ENCODE assay signal across 26 cellular contexts in the genomic region with DNA sequence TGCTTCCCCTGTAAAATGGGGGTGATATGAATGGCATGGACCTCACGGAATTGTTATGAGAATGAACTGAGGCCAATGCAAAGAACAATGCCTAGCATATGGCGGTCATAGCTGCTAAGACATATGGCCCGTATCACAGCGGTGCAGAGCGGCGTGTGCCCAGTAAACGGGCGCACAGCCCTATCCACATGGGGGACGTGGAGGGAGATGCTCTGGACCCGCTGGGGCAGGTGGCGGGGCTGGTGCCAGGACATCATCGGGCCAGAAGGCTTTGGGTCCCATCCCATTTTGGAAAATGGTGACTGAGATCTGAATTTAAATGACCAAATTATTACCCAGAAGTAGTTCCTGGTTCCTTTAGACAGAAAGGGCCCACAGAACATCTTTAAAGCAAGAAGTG. TPM values are rescaled to one million over a fixed set of nuclear protein-coding genes. Genes with fewer than 3 reads are reported as not detected.
"Had no signal": no experiment of that assay in that cellular context is flagged by ENCODE, and none has a peak within 500 bp of the region (broad histone marks: within the 10 kb centered on the region; RNA-seq: fewer than 3 reads in every experiment).

No MANE protein-coding gene starts in this region.

- FAIRE-seq: islet of Langerhans had no signal

- H3K9me3 ChIP-seq: colonic mucosa, esophagus muscularis mucosa, gastroesophageal sphincter, heart left ventricle, tibial nerve had no signal

- H3K27ac ChIP-seq: colonic mucosa had no signal

- H3K27me3 Mint-ChIP-seq: activated CD4-positive, alpha-beta memory T cell treated with anti-CD3 and anti-CD28 coated beads for 36 hours; brain had no signal

- H3K27ac Mint-ChIP-seq: activated CD4-positive, alpha-beta memory T cell treated with anti-CD3 and anti-CD28 coated beads for 36 hours; activated naive CD4-positive, alpha-beta T cell treated with anti-CD3 and anti-CD28 coated beads, Interleukin-2, amount 10 ng/mL, durations not matched to agents 7 days and 5 days; activated T-cell treated with anti-CD3 and anti-CD28 coated beads, Interleukin-2, amount 50 U/mL, for 72 hours; memory B cell; T-helper 1 cell treated with Interleukin-12 subunit alpha and Interleukin-12 subunit beta and Interleukin-4 antibody, amounts not matched to agents 30 μg/mL and 1 μg/mL, for 36 hours had no signal

- H3K36me3 Mint-ChIP-seq: activated CD4-positive, alpha-beta memory T cell treated with anti-CD3 and anti-CD28 coated beads for 36 hours; activated naive CD4-positive, alpha-beta T cell treated with anti-CD3 and anti-CD28 coated beads, Interleukin-2, amount 10 ng/mL, durations not matched to agents 7 days and 5 days; brain; memory B cell had no signal

- H3K27me3 ChIP-seq: colonic mucosa, dorsolateral prefrontal cortex, esophagus muscularis mucosa, gastroesophageal sphincter, heart left ventricle, tibial nerve had no signal

- H3K4me3 Mint-ChIP-seq: activated CD4-positive, alpha-beta memory T cell treated with anti-CD3 and anti-CD28 coated beads for 36 hours; activated naive CD4-positive, alpha-beta T cell treated with anti-CD3 and anti-CD28 coated beads, Interleukin-2, amount 10 ng/mL, durations not matched to agents 7 days and 5 days; activated T-cell treated with anti-CD3 and anti-CD28 coated beads, Interleukin-2, amount 50 U/mL, for 72 hours; brain; memory B cell; T-helper 1 cell treated with Interleukin-12 subunit alpha and Interleukin-12 subunit beta and Interleukin-4 antibody, amounts not matched to agents 30 μg/mL and 1 μg/mL, for 36 hours had no signal

- DNase-seq: activated CD4-positive, alpha-beta memory T cell treated with anti-CD3 and anti-CD28 coated beads for 36 hours; activated CD4-positive, alpha-beta T cell treated with anti-CD3 and anti-CD28 coated beads for 4 hours; activated CD4-positive, CD25-positive, alpha-beta regulatory T cell; activated effector memory CD4-positive, alpha-beta T cell treated with Interleukin-2 at 50 U/mL for 16 hours; activated naive CD4-positive, alpha-beta T cell treated with anti-CD3 and anti-CD28 coated beads, Interleukin-2, amount 10 ng/mL, durations not matched to agents 7 days and 5 days; activated T-cell treated with anti-CD3 and anti-CD28 coated beads, Interleukin-2, amount 50 U/mL, for 72 hours; colonic mucosa; heart left ventricle; left cardiac atrium; retina; stimulated activated CD4-positive, alpha-beta T cell treated with anti-CD3 and anti-CD28 coated beads, Interleukin-4, amount 100 ng/mL, for 24 hours; stimulated activated naive CD8-positive, alpha-beta T cell treated with anti-CD3 and anti-CD28 coated beads, Interleukin-15, Interleukin-2, amounts not matched to agents 100 U/mL and 50 U/mL, for 24 hours had no signal

- H3K4me1 Mint-ChIP-seq: activated naive CD4-positive, alpha-beta T cell treated with anti-CD3 and anti-CD28 coated beads, Interleukin-2, amount 10 ng/mL, durations not matched to agents 7 days and 5 days had no signal

- H3K4me3 ChIP-seq: colonic mucosa, dorsolateral prefrontal cortex, esophagus muscularis mucosa, gastroesophageal sphincter, heart left ventricle, tibial nerve had no signal

- H3K9me3 Mint-ChIP-seq: activated CD4-positive, alpha-beta memory T cell treated with anti-CD3 and anti-CD28 coated beads for 36 hours; activated naive CD4-positive, alpha-beta T cell treated with anti-CD3 and anti-CD28 coated beads, Interleukin-2, amount 10 ng/mL, durations not matched to agents 7 days and 5 days; activated T-cell treated with anti-CD3 and anti-CD28 coated beads, Interleukin-2, amount 50 U/mL, for 72 hours; memory B cell; T-helper 1 cell treated with Interleukin-12 subunit alpha and Interleukin-12 subunit beta and Interleukin-4 antibody, amounts not matched to agents 30 μg/mL and 1 μg/mL, for 36 hours had no signal

RNA-seq across cellular contexts. Expression of a gene that starts 18.5 kb away (rescaled TPM):
- total RNA-seq: activated CD4-positive, alpha-beta memory T cell treated with anti-CD3 and anti-CD28 coated beads for 36 hours; activated T-cell treated with anti-CD3 and anti-CD28 coated beads, Interleukin-2, amount 50 U/mL, for 72 hours; cardiac septum; colonic mucosa; esophagus muscularis mucosa; gastroesophageal sphincter; heart left ventricle; left cardiac atrium; lower leg skin; myocyte; posterior vena cava; tibial nerve had no signal
- polyA plus RNA-seq: heart left ventricle, neural cell, urinary bladder had no signal
